15 cellular contexts compared by ENCODE assay signal in genomic region chr9:35951736-35952135, GRCh38. TPM values are rescaled to one million over a fixed set of nuclear protein-coding genes. Genes with fewer than 3 reads are reported as not detected.
DNase-seq lines count a peak whose midpoint lies in the region; ATAC-seq, FAIRE-seq and TF ChIP-seq lines count a peak whose summit lies in the region.
"Had no signal": no experiment of that assay in that cellular context is flagged by ENCODE, and none has a peak within 500 bp of the region (broad histone marks: within the 10 kb centered on the region; RNA-seq: fewer than 3 reads in every experiment).

No MANE protein-coding gene starts in this region.

- H3K27me3 ChIP-seq in osteoblast (ENCODE audit: insufficient read depth, low read length) (no peaks in the 10 kb centered on the region), pancreas (peaks cover 0 to 5% (median 0%) of the 10 kb centered on the region in 4 donors), A673 (replicated peaks; ENCODE audit: insufficient read depth, low read depth, low read length, poor library complexity) (peaks cover 21% of the 10 kb centered on the region)
- H3K27me3 ChIP-seq: testis had no signal

- peaks cover 13% of the 10 kb centered on the region for H3K4me1 ChIP-seq in osteoblast (ENCODE audit: insufficient read depth, low read length)
- no peaks in the 10 kb centered on the region for H3K4me1 ChIP-seq in pancreas
- H3K4me1 ChIP-seq in A673 (ENCODE audit: insufficient read depth, low read length, poor library complexity, severe bottlenecking), result no peaks in the 10 kb centered on the region
- H3K4me1 ChIP-seq: testis had no signal

- H3K27ac ChIP-seq in osteoblast (ENCODE audit: low read depth, low read length) (peak overlapping the region; percentile 53), pancreas (no peak overlapping the region), A673 (ENCODE audit: low read depth, low read length, poor library complexity, severe bottlenecking) (no peak overlapping the region)
- H3K27ac ChIP-seq: testis had no signal

- H3K9me3 ChIP-seq in osteoblast (ENCODE audit: low read depth, low read length), result no peaks in the 10 kb centered on the region
- no peaks in the 10 kb centered on the region for H3K9me3 ChIP-seq in pancreas
- no peaks in the 10 kb centered on the region for H3K9me3 ChIP-seq in A673 (ENCODE audit: low read depth, low read length, poor library complexity, severe bottlenecking)
- H3K9me3 ChIP-seq: testis had no signal

- TF ChIP-seq CTCF in fibroblast of mammary gland (conservative IDR thresholded peaks at IDR 0.05; ENCODE audit: control insufficient read depth, insufficient read depth, low read depth, low read length) (no peak), osteoblast (IDR thresholded peaks at IDR 0.05; ENCODE audit: extremely low read depth, low read depth, low read length) (no peak), pancreas (IDR thresholded peaks at IDR 0.05) (no peak), A673 (conservative IDR thresholded peaks at IDR 0.05; ENCODE audit: low read depth, low read length) (no peak)

- CTCF ChIA-PET in A673 (lab: Charles Lee), result no interaction called here

- ATAC-seq in pancreas, result no peak
- ATAC-seq: natural killer cell treated with Interleukin-12 subunit alpha and Interleukin-12 subunit beta and Interleukin-15 and Interleukin-18, amount 100 ng/mL, for 72 hours had no signal

- BruUV-seq in A673 (replicated peaks; lab: Mats Ljungman, UMichigan), result no TSS peak

- FAIRE-seq in H54 (lab: Jason Lieb, UNC) (peak; percentile 45), pancreas (lab: Jason Lieb, UNC) (no peak)

- peak overlapping the region; percentile 13 for H2AFZ ChIP-seq in osteoblast (ENCODE audit: low read length)

- WGBS in pancreas, 2 donors, result 51 to 66% methylated on average over 6 of the region's 6 CpGs

- H4K20me1 ChIP-seq in osteoblast (ENCODE audit: insufficient read depth, low read length), result no peaks in the 10 kb centered on the region

- H3K4me2 ChIP-seq in osteoblast (ENCODE audit: insufficient read depth, low read length), result no peak overlapping the region

- H3K36me3 ChIP-seq in osteoblast (ENCODE audit: insufficient read depth, low read length), result no peaks in the 10 kb centered on the region
- H3K36me3 ChIP-seq in pancreas, result no peaks in the 10 kb centered on the region
- no peaks in the 10 kb centered on the region for H3K36me3 ChIP-seq in A673 (ENCODE audit: insufficient read depth, low read length, poor library complexity, severe bottlenecking)

- H3K4me3 ChIP-seq in fibroblast of mammary gland (ENCODE audit: control insufficient read depth, low read depth, low read length), result no peak overlapping the region
- H3K4me3 ChIP-seq in osteoblast (ENCODE audit: insufficient read depth, low read length), result no peak overlapping the region
- no peak overlapping the region for H3K4me3 ChIP-seq in pancreas
- H3K4me3 ChIP-seq in A673 (ENCODE audit: low read depth, low read length, poor library complexity, severe bottlenecking), result no peak overlapping the region
- H3K4me3 ChIP-seq: testis had no signal

- TF ChIP-seq POLR2A in H54 (IDR thresholded peaks at IDR 0.05; ENCODE audit: low read depth, low read length), result no peak

- intact Hi-C loops in pancreas (cut with DNase I) (loop anchor here in 1 of 3 donors (10.0 kb wide), 1 partner anchor 73 kb away; no protein-coding TSS in a partner anchor), A673 (cut with micrococcal nuclease; ENCODE audit: unreplicated experiment) (loop anchor here (5.0 kb wide), 1 partner anchor 216 kb away; the partner anchor contains the start of gene CCIN)

- POLR2A ChIA-PET in A673 (lab: Charles Lee; ENCODE audit: low non-redundant PET), result no interaction called here

- H3K79me2 ChIP-seq in osteoblast (ENCODE audit: insufficient read depth, low read length), result no peaks in the 10 kb centered on the region

- in situ Hi-C loops in KBM-7 (cut with MboI; ENCODE audit: low pct_unique_long_range_greater_than_20kb, low sequenced_read_pairs), result no loop called here

- DNase-seq in H54 (ENCODE audit: insufficient read length, low spot score) (no peak), RPMI7951 (ENCODE audit: low read depth) (peak; percentile 40), fibroblast of mammary gland (ENCODE audit: low read depth) (peak; percentile 50), osteoblast (ENCODE audit: insufficient read length, low spot score, missing footprints) (peak; percentile 41), pancreas (no peak), NCI-H1436 (lab: John Stamatoyannopoulos, UW) (no peak), A673 (ENCODE audit: low spot score) (no peak), KBM-7 (no peak)
- DNase-seq: activated CD4-positive, alpha-beta T cell treated with anti-CD3 and anti-CD28 coated beads, Interleukin-2, amount 50 U/mL, for 1 hour; T-helper 1 cell; testis had no signal

RNA-seq across cellular contexts. Expression of gene OR2S2, which starts 6.2 kb away (rescaled TPM):
- not detected in 2 replicates for total RNA-seq in RPMI7951 (2014; rRNA removed; shearing (Covaris generic))
- under 0.01 TPM in 2 replicates for total RNA-seq in osteoblast
- not detected for total RNA-seq in pancreas
- polyA plus RNA-seq in pancreas, result not detected
- not detected in 2 replicates for total RNA-seq in A673 (2021)
- total RNA-seq: activated T-helper 2 cell treated with anti-CD3 and anti-CD28 coated beads, Interferon-gamma antibody, Interleukin-2, Interleukin-4, amounts not matched to agents 10 μg/mL and 5 μg/mL and 100 μg/mL, durations not matched to agents 14 hours and 24 hours and 36 hours; epithelial cell of proximal tubule; natural killer cell treated with Interleukin-12 subunit alpha and Interleukin-12 subunit beta and Interleukin-15 and Interleukin-18, amount 100 ng/mL, for 72 hours; skeletal muscle tissue; testis had no signal

RNA-seq across cellular contexts. Expression of gene SPAAR, which starts 42.4 kb away (rescaled TPM):
- total RNA-seq in RPMI7951 (2014; rRNA removed; shearing (Covaris generic)), result not detected in 2 replicates
- total RNA-seq in osteoblast (0.29 and 0.72 TPM in 2 replicates), pancreas (under 1 TPM in 5 of 6 donors, not detected in 1; 0.12 to 0.74 (median 0.44) TPM), A673 (2021) (0.37 TPM in 1 of 2 replicates, not detected in the other)
- 1 to 10 TPM in 1 of 2 donors, under 1 TPM in 1; 0.31 to 1.6 TPM for polyA plus RNA-seq in pancreas
- total RNA-seq: activated T-helper 2 cell treated with anti-CD3 and anti-CD28 coated beads, Interferon-gamma antibody, Interleukin-2, Interleukin-4, amounts not matched to agents 10 μg/mL and 5 μg/mL and 100 μg/mL, durations not matched to agents 14 hours and 24 hours and 36 hours; natural killer cell treated with Interleukin-12 subunit alpha and Interleukin-12 subunit beta and Interleukin-15 and Interleukin-18, amount 100 ng/mL, for 72 hours had no signal

RNA-seq across cellular contexts. Expression of gene HRCT1, which starts 45.7 kb away (rescaled TPM):
- 0.20 TPM in 1 of 2 replicates, not detected in the other for total RNA-seq in RPMI7951 (2014; rRNA removed; shearing (Covaris generic))
- total RNA-seq in osteoblast (1.8 and 5.1 TPM in 2 replicates), pancreas (1 to 10 TPM in 3 of 6 donors, under 1 TPM in 3; 0.43 to 1.5 (median 0.83) TPM), A673 (2021) (0.33 TPM in 1 of 2 replicates, not detected in the other)
- polyA plus RNA-seq in pancreas, result 1 to 10 TPM in 1 of 2 donors, under 1 TPM in 1; 0.33 to 1.5 TPM
- total RNA-seq: activated T-helper 2 cell treated with anti-CD3 and anti-CD28 coated beads, Interferon-gamma antibody, Interleukin-2, Interleukin-4, amounts not matched to agents 10 μg/mL and 5 μg/mL and 100 μg/mL, durations not matched to agents 14 hours and 24 hours and 36 hours; epithelial cell of proximal tubule; natural killer cell treated with Interleukin-12 subunit alpha and Interleukin-12 subunit beta and Interleukin-15 and Interleukin-18, amount 100 ng/mL, for 72 hours had no signal

Comparison
In these comparisons a context has a peak if more than half of its experiments do, and no peak if none do; other contexts are left out.
1. DNase-seq: peak in RPMI7951 (single experiment), fibroblast of mammary gland (single experiment) and osteoblast (single experiment); none in H54 (single experiment), pancreas (0 of 6), NCI-H1436 (single experiment), A673 (single experiment) and KBM-7 (single experiment).